27 cellular contexts compared by ENCODE assay signal in the genomic region with DNA sequence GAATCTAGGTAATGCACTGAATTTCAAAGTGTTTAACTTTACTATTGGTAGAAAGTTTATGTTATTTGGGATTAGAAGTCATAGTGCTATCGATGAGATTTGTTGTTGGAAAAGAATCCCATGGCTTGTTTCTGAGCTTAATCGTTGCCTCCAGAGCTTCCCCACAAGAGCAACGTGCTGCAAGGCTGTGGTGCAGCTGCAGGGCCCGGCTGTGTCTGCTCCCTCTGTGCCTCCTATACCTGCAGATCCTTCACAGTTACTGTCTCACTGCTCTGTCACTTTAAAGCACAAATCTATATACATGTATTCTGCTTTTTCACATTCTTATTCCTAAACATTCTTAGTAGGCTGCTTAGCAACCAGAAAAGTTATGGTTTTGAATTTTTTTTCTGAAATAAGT.
"Had no signal": no experiment of that assay in that cellular context is flagged by ENCODE, and none has a peak within 500 bp of the region (broad histone marks: within the 10 kb centered on the region; RNA-seq: fewer than 3 reads in every experiment).

No MANE protein-coding gene starts in this region.

- H3K27ac ChIP-seq: colonic mucosa, epithelial cell of prostate, esophagus squamous epithelium, gastrocnemius medialis, heart right ventricle, left lung, lower lobe of right lung had no signal

- H3K4me3 Mint-ChIP-seq: dendritic cell treated with granulocyte-macrophage colony-stimulating factor and Interleukin-4, amounts not matched to agents 40 ng/mL and 50 ng/mL, for 4 days; effector memory CD8-positive, alpha-beta T cell; endodermal cell; mesothelial cell of epicardium; naive B cell had no signal

- H3K4me1 Mint-ChIP-seq: naive B cell had no signal

- H3K27me3 ChIP-seq: colonic mucosa, esophagus squamous epithelium, gastrocnemius medialis, heart right ventricle, left lung had no signal

- H3K36me3 Mint-ChIP-seq: mesothelial cell of epicardium, naive B cell had no signal

- H3K9me3 ChIP-seq: colonic mucosa, gastrocnemius medialis, left lung, lower lobe of right lung, mucosa of descending colon had no signal

- FAIRE-seq: endometrium, islet of Langerhans, keratinocyte had no signal

- DNase-seq: colonic mucosa; effector CD8-positive, alpha-beta T cell; effector memory CD8-positive, alpha-beta T cell; endodermal cell; erythroblast; esophagus squamous epithelium; foreskin fibroblast; foreskin melanocyte; gastrocnemius medialis; glutamatergic neuron; head of caudate nucleus; heart right ventricle; hippocampal formation; left cardiac atrium; left lung; left ventricle myocardium superior; lower lobe of right lung; mesenchymal stem cell; mucosa of descending colon; naive B cell had no signal

- ATAC-seq: effector memory CD8-positive, alpha-beta T cell; esophagus mucosa; gastrocnemius medialis; heart right ventricle; left cardiac atrium; left lung; left ventricle myocardium superior; lower lobe of right lung; mucosa of descending colon had no signal

- H3K36me3 ChIP-seq: colonic mucosa, esophagus squamous epithelium, gastrocnemius medialis, heart right ventricle, left lung, lower lobe of right lung had no signal

- H3K27ac Mint-ChIP-seq: dendritic cell treated with granulocyte-macrophage colony-stimulating factor and Interleukin-4, amounts not matched to agents 40 ng/mL and 50 ng/mL, for 4 days; effector memory CD8-positive, alpha-beta T cell; endodermal cell; mesothelial cell of epicardium; naive B cell had no signal

- H3K27me3 Mint-ChIP-seq: dendritic cell treated with granulocyte-macrophage colony-stimulating factor and Interleukin-4, amounts not matched to agents 40 ng/mL and 50 ng/mL, for 4 days; effector memory CD8-positive, alpha-beta T cell; naive B cell had no signal

- H3K4me3 ChIP-seq: colonic mucosa, esophagus squamous epithelium, gastrocnemius medialis, heart right ventricle, left lung, lower lobe of right lung, mucosa of descending colon had no signal

- H3K4me1 ChIP-seq: colonic mucosa, esophagus squamous epithelium, gastrocnemius medialis, heart right ventricle, left lung, lower lobe of right lung had no signal
